In genomic region chr4:52243367-52243766, GRCh38 we compare ENCODE assay signal across 1 cellular context.
TF ChIP-seq lines count a peak whose summit lies in the region.

No MANE protein-coding gene starts in this region.

TF ChIP-seq in GM23338, 12 proteins besides CTCF, POLR2A, EP300 and RAD21 (continued from another document):
- no peak for TF ChIP-seq ETS1 (IDR thresholded peaks at IDR 0.05)
- TF ChIP-seq JUNB (IDR thresholded peaks at IDR 0.05; ENCODE audit: unreplicated experiment): no peak
- TF ChIP-seq POLR2AphosphoS5 (IDR thresholded peaks at IDR 0.05; ENCODE audit: low read depth): no peak
- no peak for TF ChIP-seq ZNF114 (CRISPR knock-in tag; IDR thresholded peaks at IDR 0.05)
- no peak for TF ChIP-seq REST (IDR thresholded peaks at IDR 0.05; ENCODE audit: unreplicated experiment)
- no peak for TF ChIP-seq EZH2 (IDR thresholded peaks at IDR 0.05; ENCODE audit: low read depth, unreplicated experiment)
- no peak for TF ChIP-seq EZH2phosphoT487 (IDR thresholded peaks at IDR 0.05; ENCODE audit: unreplicated experiment)
- no peak for TF ChIP-seq ZNF331 (CRISPR knock-in tag; IDR thresholded peaks at IDR 0.05; ENCODE audit: low read depth)
- no peak for TF ChIP-seq CREB1 (CRISPR knock-in tag; IDR thresholded peaks at IDR 0.05; ENCODE audit: low read depth)
- TF ChIP-seq STAT1 (IDR thresholded peaks at IDR 0.05; ENCODE audit: unreplicated experiment): no peak
